In genomic region chr17:57849874-57850754, GRCh38 we compare ENCODE assay signal across 1 cellular context.
TF ChIP-seq lines count a peak whose summit lies in the region.

TSS of gene MRPS23 (minus strand) at chr17:57850044. CDS start at chr17:57850010, 34 bp downstream.

TF ChIP-seq in HepG2, 621 proteins besides CTCF, POLR2A, EP300 and RAD21 (continued from another document and continues in another):
- TF ChIP-seq ZNF687 (CRISPR knock-in tag; IDR thresholded peaks at IDR 0.05) (peak; percentile 98), MIER3 (CRISPR knock-in tag; IDR thresholded peaks at IDR 0.05; ENCODE audit: borderline replicate concordance) (peak; percentile 100), TEF (CRISPR knock-in tag; IDR thresholded peaks at IDR 0.05) (no peak; the same call in 1 of the 2 replicates), ZNF563 (CRISPR knock-in tag; IDR thresholded peaks at IDR 0.05) (no peak; the same call in 1 of the 2 replicates), SMARCC2 (IDR thresholded peaks at IDR 0.05) (0 out of 2 replicates have a peak, but pooled peaks have one; percentile 38), PAF1 (CRISPR knock-in tag; IDR thresholded peaks at IDR 0.05) (no peak), ZNF484 (CRISPR knock-in tag; IDR thresholded peaks at IDR 0.05; ENCODE audit: borderline replicate concordance, low read depth) (no peak), SMAD3 (CRISPR knock-in tag; IDR thresholded peaks at IDR 0.05) (peak; percentile 99), PAWR (CRISPR knock-in tag; IDR thresholded peaks at IDR 0.05; ENCODE audit: borderline replicate concordance) (no peak), SP2 (CRISPR knock-in tag; IDR thresholded peaks at IDR 0.05) (peak; percentile 78), HMG20B (CRISPR knock-in tag; conservative IDR thresholded peaks at IDR 0.05) (peak; percentile 89), HNRNPUL1 (IDR thresholded peaks at IDR 0.05; ENCODE audit: low read depth, low read length) (no peak), BHLHE40 (IDR thresholded peaks at IDR 0.05; ENCODE audit: low read length) (peak; percentile 80), KDM1A (CRISPR knock-in tag; IDR thresholded peaks at IDR 0.05) (no peak; the same call in 1 of the 2 replicates), MAZ (IDR thresholded peaks at IDR 0.05; ENCODE audit: borderline replicate concordance, low read depth, low read length) (peak; percentile 96), MAZ (CRISPR knock-in tag; IDR thresholded peaks at IDR 0.05; ENCODE audit: low read depth) (peak; percentile 98), HOXD1 (CRISPR knock-in tag; IDR thresholded peaks at IDR 0.05) (peak; percentile 98), NONO (IDR thresholded peaks at IDR 0.05) (no peak), NONO (CRISPR knock-in tag; conservative IDR thresholded peaks at IDR 0.05) (peak; percentile 100), CENPT (CRISPR knock-in tag; IDR thresholded peaks at IDR 0.05; ENCODE audit: low read depth) (peak; percentile 54; the same call in 1 of the 2 replicates), GZF1 (CRISPR knock-in tag; IDR thresholded peaks at IDR 0.05) (no peak; the same call in 1 of the 2 replicates)
- TF ChIP-seq, protein P1, sequence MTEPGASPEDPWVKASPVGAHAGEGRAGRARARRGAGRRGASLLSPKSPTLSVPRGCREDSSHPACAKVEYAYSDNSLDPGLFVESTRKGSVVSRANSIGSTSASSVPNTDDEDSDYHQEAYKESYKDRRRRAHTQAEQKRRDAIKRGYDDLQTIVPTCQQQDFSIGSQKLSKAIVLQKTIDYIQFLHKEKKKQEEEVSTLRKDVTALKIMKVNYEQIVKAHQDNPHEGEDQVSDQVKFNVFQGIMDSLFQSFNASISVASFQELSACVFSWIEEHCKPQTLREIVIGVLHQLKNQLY (CRISPR knock-in tag; IDR thresholded peaks at IDR 0.05), result peak; percentile 90
- TF ChIP-seq, protein P2, sequence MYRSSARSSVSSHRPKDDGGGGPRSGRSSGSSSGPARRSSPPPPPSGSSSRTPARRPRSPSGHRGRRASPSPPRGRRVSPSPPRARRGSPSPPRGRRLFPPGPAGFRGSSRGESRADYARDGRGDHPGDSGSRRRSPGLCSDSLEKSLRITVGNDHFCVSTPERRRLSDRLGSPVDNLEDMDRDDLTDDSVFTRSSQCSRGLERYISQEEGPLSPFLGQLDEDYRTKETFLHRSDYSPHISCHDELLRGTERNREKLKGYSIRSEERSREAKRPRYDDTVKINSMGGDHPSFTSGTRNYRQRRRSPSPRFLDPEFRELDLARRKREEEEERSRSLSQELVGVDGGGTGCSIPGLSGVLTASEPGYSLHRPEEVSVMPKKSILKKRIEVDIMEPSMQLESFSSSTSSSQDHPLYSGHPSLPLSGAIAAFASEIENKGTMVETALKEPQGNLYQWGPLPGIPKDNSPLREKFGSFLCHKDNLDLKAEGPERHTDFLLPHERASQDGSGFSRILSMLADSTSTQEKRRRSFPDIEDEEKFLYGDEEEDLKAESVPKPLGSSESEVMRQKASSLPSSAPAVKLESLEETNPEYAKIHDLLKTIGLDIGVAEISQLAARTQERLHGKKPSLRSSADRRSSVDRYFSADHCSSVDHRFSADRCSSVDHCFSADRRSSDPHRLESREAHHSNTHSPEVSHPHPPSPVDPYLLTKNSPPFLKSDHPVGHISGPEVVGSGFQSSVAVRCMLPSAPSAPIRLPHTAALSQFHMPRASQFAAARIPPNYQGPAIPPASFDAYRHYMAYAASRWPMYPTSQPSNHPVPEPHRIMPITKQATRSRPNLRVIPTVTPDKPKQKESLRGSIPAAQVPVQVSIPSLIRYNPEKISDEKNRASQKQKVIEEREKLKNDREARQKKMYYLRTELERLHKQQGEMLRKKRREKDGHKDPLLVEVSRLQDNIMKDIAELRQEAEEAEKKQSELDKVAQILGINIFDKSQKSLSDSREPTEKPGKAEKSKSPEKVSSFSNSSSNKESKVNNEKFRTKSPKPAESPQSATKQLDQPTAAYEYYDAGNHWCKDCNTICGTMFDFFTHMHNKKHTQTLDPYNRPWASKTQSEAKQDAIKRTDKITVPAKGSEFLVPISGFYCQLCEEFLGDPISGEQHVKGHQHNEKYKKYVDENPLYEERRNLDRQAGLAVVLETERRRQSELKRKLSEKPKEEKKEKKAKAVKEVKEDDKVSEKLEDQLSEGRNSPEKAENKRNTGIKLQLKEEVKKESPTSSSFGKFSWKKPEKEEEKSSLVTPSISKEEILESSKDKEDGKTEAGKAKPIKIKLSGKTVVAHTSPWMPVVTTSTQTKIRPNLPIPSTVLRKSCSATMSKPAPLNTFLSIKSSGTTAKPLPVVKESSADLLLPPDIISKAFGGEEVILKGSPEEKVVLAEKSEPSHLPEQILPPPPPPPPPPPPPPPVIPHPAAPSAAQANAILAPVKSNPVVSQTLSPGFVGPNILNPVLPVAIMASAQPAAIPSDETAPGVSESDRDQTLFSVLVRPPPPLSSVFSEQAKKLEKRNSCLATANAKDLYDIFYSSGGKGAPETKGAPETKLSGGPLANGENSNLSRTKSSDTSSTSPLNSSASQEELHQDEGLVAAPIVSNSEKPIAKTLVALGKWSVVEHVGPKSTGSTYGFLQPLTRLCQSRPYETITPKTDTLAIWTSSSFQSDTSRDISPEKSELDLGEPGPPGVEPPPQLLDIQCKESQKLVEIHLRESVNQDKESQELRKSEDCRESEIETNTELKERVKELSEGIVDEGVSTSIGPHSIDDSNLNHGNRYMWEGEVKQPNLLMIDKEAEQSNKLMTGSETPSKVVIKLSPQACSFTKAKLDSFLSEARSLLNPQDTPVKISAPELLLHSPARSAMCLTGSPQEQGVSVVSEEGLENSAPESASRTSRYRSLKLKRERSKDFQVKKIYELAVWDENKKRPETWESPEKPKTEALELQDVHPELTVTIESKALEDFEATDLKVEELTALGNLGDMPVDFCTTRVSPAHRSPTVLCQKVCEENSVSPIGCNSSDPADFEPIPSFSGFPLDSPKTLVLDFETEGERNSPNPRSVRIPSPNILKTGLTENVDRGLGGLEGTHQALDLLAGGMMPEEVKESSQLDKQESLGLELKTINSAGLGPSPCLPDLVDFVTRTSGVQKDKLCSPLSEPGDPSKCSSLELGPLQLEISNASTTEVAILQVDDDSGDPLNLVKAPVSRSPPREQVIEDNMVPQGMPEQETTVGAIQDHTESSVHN (CRISPR knock-in tag; IDR thresholded peaks at IDR 0.05), result peak; percentile 96
- TF ChIP-seq, protein P3, sequence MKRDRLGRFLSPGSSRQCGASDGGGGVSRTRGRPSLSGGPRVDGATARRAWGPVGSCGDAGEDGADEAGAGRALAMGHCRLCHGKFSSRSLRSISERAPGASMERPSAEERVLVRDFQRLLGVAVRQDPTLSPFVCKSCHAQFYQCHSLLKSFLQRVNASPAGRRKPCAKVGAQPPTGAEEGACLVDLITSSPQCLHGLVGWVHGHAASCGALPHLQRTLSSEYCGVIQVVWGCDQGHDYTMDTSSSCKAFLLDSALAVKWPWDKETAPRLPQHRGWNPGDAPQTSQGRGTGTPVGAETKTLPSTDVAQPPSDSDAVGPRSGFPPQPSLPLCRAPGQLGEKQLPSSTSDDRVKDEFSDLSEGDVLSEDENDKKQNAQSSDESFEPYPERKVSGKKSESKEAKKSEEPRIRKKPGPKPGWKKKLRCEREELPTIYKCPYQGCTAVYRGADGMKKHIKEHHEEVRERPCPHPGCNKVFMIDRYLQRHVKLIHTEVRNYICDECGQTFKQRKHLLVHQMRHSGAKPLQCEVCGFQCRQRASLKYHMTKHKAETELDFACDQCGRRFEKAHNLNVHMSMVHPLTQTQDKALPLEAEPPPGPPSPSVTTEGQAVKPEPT (CRISPR knock-in tag; IDR thresholded peaks at IDR 0.05; ENCODE audit: low read depth), result peak; percentile 96
- TF ChIP-seq, protein P4, sequence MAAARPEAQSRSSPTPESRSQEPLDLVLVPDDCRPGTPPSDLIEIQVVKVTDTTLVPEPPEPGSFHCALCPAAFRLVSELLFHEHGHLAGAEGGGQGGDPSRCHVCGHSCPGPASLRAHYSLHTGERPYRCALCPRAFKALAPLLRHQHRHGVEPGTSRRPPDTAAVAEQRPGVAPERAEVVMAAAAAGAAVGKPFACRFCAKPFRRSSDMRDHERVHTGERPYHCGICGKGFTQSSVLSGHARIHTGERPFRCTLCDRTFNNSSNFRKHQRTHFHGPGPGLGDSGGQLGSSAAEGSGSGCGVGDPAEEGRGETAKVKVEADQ (CRISPR knock-in tag; IDR thresholded peaks at IDR 0.05; ENCODE audit: borderline replicate concordance), result peak; percentile 99
- TF ChIP-seq, protein P5, sequence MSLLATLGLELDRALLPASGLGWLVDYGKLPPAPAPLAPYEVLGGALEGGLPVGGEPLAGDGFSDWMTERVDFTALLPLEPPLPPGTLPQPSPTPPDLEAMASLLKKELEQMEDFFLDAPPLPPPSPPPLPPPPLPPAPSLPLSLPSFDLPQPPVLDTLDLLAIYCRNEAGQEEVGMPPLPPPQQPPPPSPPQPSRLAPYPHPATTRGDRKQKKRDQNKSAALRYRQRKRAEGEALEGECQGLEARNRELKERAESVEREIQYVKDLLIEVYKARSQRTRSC (CRISPR knock-in tag; IDR thresholded peaks at IDR 0.05; ENCODE audit: low read depth), result peak; percentile 94
- TF ChIP-seq, protein P6, sequence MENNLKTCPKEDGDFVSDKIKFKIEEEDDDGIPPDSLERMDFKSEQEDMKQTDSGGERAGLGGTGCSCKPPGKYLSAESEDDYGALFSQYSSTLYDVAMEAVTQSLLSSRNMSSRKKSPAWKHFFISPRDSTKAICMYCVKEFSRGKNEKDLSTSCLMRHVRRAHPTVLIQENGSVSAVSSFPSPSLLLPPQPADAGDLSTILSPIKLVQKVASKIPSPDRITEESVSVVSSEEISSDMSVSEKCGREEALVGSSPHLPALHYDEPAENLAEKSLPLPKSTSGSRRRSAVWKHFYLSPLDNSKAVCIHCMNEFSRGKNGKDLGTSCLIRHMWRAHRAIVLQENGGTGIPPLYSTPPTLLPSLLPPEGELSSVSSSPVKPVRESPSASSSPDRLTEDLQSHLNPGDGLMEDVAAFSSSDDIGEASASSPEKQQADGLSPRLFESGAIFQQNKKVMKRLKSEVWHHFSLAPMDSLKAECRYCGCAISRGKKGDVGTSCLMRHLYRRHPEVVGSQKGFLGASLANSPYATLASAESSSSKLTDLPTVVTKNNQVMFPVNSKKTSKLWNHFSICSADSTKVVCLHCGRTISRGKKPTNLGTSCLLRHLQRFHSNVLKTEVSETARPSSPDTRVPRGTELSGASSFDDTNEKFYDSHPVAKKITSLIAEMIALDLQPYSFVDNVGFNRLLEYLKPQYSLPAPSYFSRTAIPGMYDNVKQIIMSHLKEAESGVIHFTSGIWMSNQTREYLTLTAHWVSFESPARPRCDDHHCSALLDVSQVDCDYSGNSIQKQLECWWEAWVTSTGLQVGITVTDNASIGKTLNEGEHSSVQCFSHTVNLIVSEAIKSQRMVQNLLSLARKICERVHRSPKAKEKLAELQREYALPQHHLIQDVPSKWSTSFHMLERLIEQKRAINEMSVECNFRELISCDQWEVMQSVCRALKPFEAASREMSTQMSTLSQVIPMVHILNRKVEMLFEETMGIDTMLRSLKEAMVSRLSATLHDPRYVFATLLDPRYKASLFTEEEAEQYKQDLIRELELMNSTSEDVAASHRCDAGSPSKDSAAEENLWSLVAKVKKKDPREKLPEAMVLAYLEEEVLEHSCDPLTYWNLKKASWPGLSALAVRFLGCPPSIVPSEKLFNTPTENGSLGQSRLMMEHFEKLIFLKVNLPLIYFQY (CRISPR knock-in tag; IDR thresholded peaks at IDR 0.05; ENCODE audit: borderline replicate concordance), result 0 out of 2 replicates have a peak, but pooled peaks have one; percentile 83
- TF ChIP-seq, protein P7, sequence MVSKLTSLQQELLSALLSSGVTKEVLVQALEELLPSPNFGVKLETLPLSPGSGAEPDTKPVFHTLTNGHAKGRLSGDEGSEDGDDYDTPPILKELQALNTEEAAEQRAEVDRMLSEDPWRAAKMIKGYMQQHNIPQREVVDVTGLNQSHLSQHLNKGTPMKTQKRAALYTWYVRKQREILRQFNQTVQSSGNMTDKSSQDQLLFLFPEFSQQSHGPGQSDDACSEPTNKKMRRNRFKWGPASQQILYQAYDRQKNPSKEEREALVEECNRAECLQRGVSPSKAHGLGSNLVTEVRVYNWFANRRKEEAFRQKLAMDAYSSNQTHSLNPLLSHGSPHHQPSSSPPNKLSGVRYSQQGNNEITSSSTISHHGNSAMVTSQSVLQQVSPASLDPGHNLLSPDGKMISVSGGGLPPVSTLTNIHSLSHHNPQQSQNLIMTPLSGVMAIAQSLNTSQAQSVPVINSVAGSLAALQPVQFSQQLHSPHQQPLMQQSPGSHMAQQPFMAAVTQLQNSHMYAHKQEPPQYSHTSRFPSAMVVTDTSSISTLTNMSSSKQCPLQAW (CRISPR knock-in tag; IDR thresholded peaks at IDR 0.05), result peak; percentile 99
